Comparison of ENCODE assay signal across 8 cellular contexts in genomic region chr15:66498501-66499386, GRCh38. TPM values are rescaled to one million over a fixed set of nuclear protein-coding genes. Genes with fewer than 3 reads are reported as not detected.
DNase-seq lines count a peak whose midpoint lies in the region; ATAC-seq and TF ChIP-seq lines count a peak whose summit lies in the region.

No MANE protein-coding gene starts in this region.

- H3K4me1 ChIP-seq in CD4-positive, alpha-beta memory T cell (ENCODE audit: insufficient read depth, low read length) = peaks cover 59% of the 10 kb centered on the region
- H3K4me1 ChIP-seq in gastroesophageal sphincter = peaks cover 12 to 61% (median 21%) of the 10 kb centered on the region in 3 donors

- H3K4me1 Mint-ChIP-seq in CD4-positive, alpha-beta memory T cell = peaks cover 36 to 84% (median 58%) of the 10 kb centered on the region in 4 donors
- H3K4me1 Mint-ChIP-seq in activated B cell treated with CpG ODN at 0.5 μM for 24 hours = peaks cover 53% of the 10 kb centered on the region

- 25 to 36% methylated on average over 2 to 3 of the region's 3 CpGs for WGBS in gastroesophageal sphincter (ENCODE audit: low coverage in 1 of 2), 2 donors

- POLR2A ChIA-PET in CD4-positive, alpha-beta memory T cell (lab: Charles Lee; ENCODE audit: partially characterized antibody) = interaction anchor here (0.6 to 6.0 kb wide), 9 partner anchors 10 to 206 kb away, joined by 3 to 119 read pairs (median 9); partner anchors contain the start of genes DIS3L, MAP2K1 and TIPIN
- POLR2A ChIA-PET in activated B cell treated with CpG ODN at 0.5 μM for 24 hours (lab: Charles Lee) = interaction anchor here (0.6 to 3.4 kb wide), 15 partner anchors 9 to 1474 kb away, joined by 3 to 48 read pairs (median 4); partner anchors contain the start of genes MAP2K1 and TIPIN

- no peaks in the 10 kb centered on the region for H3K9me3 ChIP-seq in CD4-positive, alpha-beta memory T cell (ENCODE audit: control insufficient read depth in 1 of 2, low read length in 2 of 2)
- H3K9me3 ChIP-seq in gastroesophageal sphincter = no peaks in the 10 kb centered on the region

- no peaks in the 10 kb centered on the region for H3K27me3 Mint-ChIP-seq in CD4-positive, alpha-beta memory T cell
- no peaks in the 10 kb centered on the region for H3K27me3 Mint-ChIP-seq in activated B cell treated with CpG ODN at 0.5 μM for 24 hours

- H3K27ac Mint-ChIP-seq in CD4-positive, alpha-beta memory T cell = peak overlapping the region; percentile 96 to 99 (median 99)
- H3K27ac Mint-ChIP-seq in activated B cell treated with CpG ODN at 0.5 μM for 24 hours = peak overlapping the region; percentile 93

- peak overlapping the region in 4 of 8 donors; percentile 45 to 98 (median 96) for H3K4me3 Mint-ChIP-seq in CD4-positive, alpha-beta memory T cell
- no peak overlapping the region for H3K4me3 Mint-ChIP-seq in activated B cell treated with CpG ODN at 0.5 μM for 24 hours

- TF ChIP-seq POLR2A in gastroesophageal sphincter (IDR thresholded peaks at IDR 0.05) = no peak

- no peak for ATAC-seq in activated B cell treated with CpG ODN at 0.5 μM for 24 hours (ENCODE audit: low read depth)
- ATAC-seq in gastroesophageal sphincter = no peak
- ATAC-seq in HG03196 (IDR thresholded peaks at IDR 0.05; ENCODE audit: unreplicated experiment) = no peak

- TF ChIP-seq EP300 in gastroesophageal sphincter (IDR thresholded peaks at IDR 0.05) = no peak

- peaks cover 71% of the 10 kb centered on the region for H3K36me3 ChIP-seq in CD4-positive, alpha-beta memory T cell (ENCODE audit: insufficient read depth, low read length)
- peaks cover 3 to 76% of the 10 kb centered on the region in 2 donors for H3K36me3 ChIP-seq in gastroesophageal sphincter

- DNase-seq in CD4-positive, alpha-beta memory T cell = peak in 4 of 5 donors; percentile 58 to 66 (median 62)
- DNase-seq in HT-29 (ENCODE audit: low spot score) (peak; percentile 41), activated B cell treated with CpG ODN at 0.5 μM for 24 hours (no peak), superior temporal gyrus (ENCODE audit: extremely low spot score) (peak; percentile 55), SW480 (ENCODE audit: low spot score) (no peak), GF-D8 (lab: John Stamatoyannopoulos, UW) (no peak)

- H3K27me3 ChIP-seq in CD4-positive, alpha-beta memory T cell (ENCODE audit: insufficient read depth, low read length) = no peaks in the 10 kb centered on the region
- no peaks in the 10 kb centered on the region for H3K27me3 ChIP-seq in gastroesophageal sphincter

- CTCF ChIA-PET in CD4-positive, alpha-beta memory T cell (lab: Charles Lee; ENCODE audit: partially characterized antibody) = interaction anchor here (0.7 to 6.0 kb wide), 28 partner anchors 7 to 248 kb away, joined by 3 to 119 read pairs (median 4); partner anchors contain the start of genes MAP2K1, MEGF11 and TIPIN
- CTCF ChIA-PET in activated B cell treated with CpG ODN at 0.5 μM for 24 hours (lab: Charles Lee) = interaction anchor here (0.6 to 2.8 kb wide), 15 partner anchors 9 to 267 kb away, joined by 3 to 67 read pairs (median 4); partner anchors contain the start of genes DIS3L and MAP2K1

- intact Hi-C loops in CD4-positive, alpha-beta memory T cell (cut with micrococcal nuclease) = loop anchor here (5.0 kb wide), 1 partner anchor 246 kb away; the partner anchor contains the start of gene MEGF11
- intact Hi-C loops in activated B cell treated with CpG ODN at 0.5 μM for 24 hours (cut with micrococcal nuclease) = loop anchor here (5.0 kb wide), 2 partner anchors 166 to 886 kb away; partner anchors contain the start of gene INTS14

- peaks cover 0 to 2% (median 0%) of the 10 kb centered on the region in 8 donors for H3K9me3 Mint-ChIP-seq in CD4-positive, alpha-beta memory T cell
- H3K9me3 Mint-ChIP-seq in activated B cell treated with CpG ODN at 0.5 μM for 24 hours = no peaks in the 10 kb centered on the region

- H3K36me3 Mint-ChIP-seq in CD4-positive, alpha-beta memory T cell = peaks cover 45 to 86% of the 10 kb centered on the region in 2 donors
- H3K36me3 Mint-ChIP-seq in activated B cell treated with CpG ODN at 0.5 μM for 24 hours (ENCODE audit: low read depth) = peaks cover 91% of the 10 kb centered on the region

- H3K27ac ChIP-seq in CD4-positive, alpha-beta memory T cell (ENCODE audit: low read depth, low read length) = peak overlapping the region; percentile 89
- peak overlapping the region in 3 of 4 donors; percentile 86 to 89 (median 89) for H3K27ac ChIP-seq in gastroesophageal sphincter

- H3K4me3 ChIP-seq in CD4-positive, alpha-beta memory T cell (ENCODE audit: low read length in 2 of 2) = no peak overlapping the region
- no peak overlapping the region for H3K4me3 ChIP-seq in gastroesophageal sphincter

- no peak for TF ChIP-seq CTCF in activated B cell treated with CpG ODN at 0.5 μM for 24 hours (IDR thresholded peaks at IDR 0.05)
- TF ChIP-seq CTCF in gastroesophageal sphincter (IDR thresholded peaks at IDR 0.05) = peak; percentile 30 to 40 (median 36)

RNA-seq across cellular contexts. Expression of gene SNAPC5, which starts 1.2 kb away (rescaled TPM):
- 10 to 100 TPM; 32.5 to 36.6 TPM for total RNA-seq in CD4-positive, alpha-beta memory T cell
- polyA plus RNA-seq in CD4-positive, alpha-beta memory T cell = 10 to 100 TPM; 58.2 to 76.1 TPM
- total RNA-seq in HT-29 (2014; rRNA removed; shearing (Covaris generic)) = 27.9 and 32.3 TPM in 2 replicates
- total RNA-seq in activated B cell treated with CpG ODN at 0.5 μM for 24 hours (28.5 and 30.6 TPM in 2 replicates), gastroesophageal sphincter (10 to 100 TPM; 33.9 to 66.9 (median 44.1) TPM)

RNA-seq across cellular contexts. Expression of gene RPL4, which starts 5.9 kb away (rescaled TPM):
- 1,000 to 10,000 TPM; 3,820 to 4,004 TPM for total RNA-seq in CD4-positive, alpha-beta memory T cell
- 1,000 to 10,000 TPM; 1,070 to 1,459 TPM for polyA plus RNA-seq in CD4-positive, alpha-beta memory T cell
- total RNA-seq in HT-29 (2014; rRNA removed; shearing (Covaris generic)) = 5,364 and 5,662 TPM in 2 replicates
- total RNA-seq in activated B cell treated with CpG ODN at 0.5 μM for 24 hours (3,690 and 4,303 TPM in 2 replicates), gastroesophageal sphincter (1,000 to 10,000 TPM; 3,015 to 4,496 (median 4,021) TPM)

RNA-seq across cellular contexts. Expression of gene ZWILCH, which starts 6.4 kb away (rescaled TPM):
- 1 to 10 TPM; 5.1 to 6.5 TPM for total RNA-seq in CD4-positive, alpha-beta memory T cell
- 1 to 10 TPM; 6.2 to 7.2 TPM for polyA plus RNA-seq in CD4-positive, alpha-beta memory T cell
- total RNA-seq in HT-29 (2014; rRNA removed; shearing (Covaris generic)) = 9.2 and 15.4 TPM in 2 replicates
- total RNA-seq in activated B cell treated with CpG ODN at 0.5 μM for 24 hours (8.4 and 13.7 TPM in 2 replicates), gastroesophageal sphincter (1 to 10 TPM; 2.0 to 6.0 (median 2.9) TPM)

Comparison
In these comparisons a context has a peak if more than half of its experiments do, and no peak if none do; other contexts are left out.
1. DNase-seq: peak in CD4-positive, alpha-beta memory T cell (4 of 5), HT-29 (single experiment) and superior temporal gyrus (single experiment); none in activated B cell treated with CpG ODN at 0.5 μM for 24 hours (single experiment), SW480 (single experiment) and GF-D8 (single experiment).